In genomic region chr5:175538576-175538975, GRCh38 we compare ENCODE assay signal across 18 cellular contexts.
DNase-seq lines count a peak whose midpoint lies in the region; ATAC-seq and TF ChIP-seq lines count a peak whose summit lies in the region.
"Had no signal": no experiment of that assay in that cellular context is flagged by ENCODE, and none has a peak within 500 bp of the region (broad histone marks: within the 10 kb centered on the region; RNA-seq: fewer than 3 reads in every experiment).

No MANE protein-coding gene starts in this region.

- H3K79me2 ChIP-seq in MM.1S (ENCODE audit: low read length): no peaks in the 10 kb centered on the region

- H3K4me1 ChIP-seq in MM.1S (ENCODE audit: low read length): peaks cover 17% of the 10 kb centered on the region
- H3K4me1 ChIP-seq: BE2C, HAP-1 had no signal

- TF ChIP-seq CTCF in MM.1S (IDR thresholded peaks at IDR 0.05; ENCODE audit: low read length): no peak
- no peak for TF ChIP-seq CTCF in mesothelial cell of epicardium (IDR thresholded peaks at IDR 0.05; ENCODE audit: unreplicated experiment)

- no peak for ATAC-seq in stimulated activated naive CD8-positive, alpha-beta T cell treated with anti-CD3 and anti-CD28 coated beads, Interleukin-15, amount 100 ng/mL, for 72 hours
- ATAC-seq in stimulated activated naive CD8-positive, alpha-beta T cell treated with anti-CD3 and anti-CD28 coated beads, Interleukin-15, Interleukin-2, amounts not matched to agents 100 U/mL and 50 U/mL, for 24 hours: no peak
- no peak for ATAC-seq in central memory CD8-positive, alpha-beta T cell (replicated peaks; ENCODE audit: extremely low read depth, poor library complexity, severe bottlenecking)
- ATAC-seq: HepG2 had no signal

- no peak overlapping the region for H2AFZ ChIP-seq in MM.1S (ENCODE audit: low read length)

- no peaks in the 10 kb centered on the region for H3K9me3 ChIP-seq in MM.1S (replicated peaks; ENCODE audit: insufficient read depth, low read length)
- H3K9me3 ChIP-seq: BE2C, HAP-1 had no signal

- H3K36me3 Mint-ChIP-seq in central memory CD8-positive, alpha-beta T cell (ENCODE audit: insufficient read depth): peaks cover 4% of the 10 kb centered on the region
- H3K36me3 Mint-ChIP-seq in activated CD4-positive, alpha-beta memory T cell treated with anti-CD3 and anti-CD28 coated beads for 36 hours: no peaks in the 10 kb centered on the region
- H3K36me3 Mint-ChIP-seq in mesothelial cell of epicardium: no peaks in the 10 kb centered on the region
- H3K36me3 Mint-ChIP-seq: CD4-positive, alpha-beta memory T cell; IgD-negative memory B cell had no signal

- CTCF ChIA-PET in activated CD4-positive, alpha-beta memory T cell treated with anti-CD3 and anti-CD28 coated beads for 36 hours (lab: Charles Lee): interaction anchor here (1.2 to 11.8 kb wide), 5 partner anchors 158 to 191 kb away, joined by 3 to 179 read pairs (median 5); no protein-coding TSS in a partner anchor

- peak overlapping the region; percentile 8; the same call in 1 of the 2 replicates for H3K27ac ChIP-seq in MM.1S (ENCODE audit: low read length)

- no peaks in the 10 kb centered on the region for H4K20me1 ChIP-seq in MM.1S (ENCODE audit: insufficient read depth, low read length)

- DNase-seq in stimulated activated naive CD8-positive, alpha-beta T cell treated with anti-CD3 and anti-CD28 coated beads, Interleukin-15, amount 100 ng/mL, for 72 hours: no peak
- DNase-seq in stimulated activated naive CD8-positive, alpha-beta T cell treated with anti-CD3 and anti-CD28 coated beads, Interleukin-15, Interleukin-2, amounts not matched to agents 100 U/mL and 50 U/mL, for 24 hours: no peak
- DNase-seq in MM.1S (peak; percentile 75), inferior parietal cortex (ENCODE audit: extremely low spot score) (no peak), mesothelial cell of epicardium (ENCODE audit: low spot score in 2 of 2, unreplicated experiment in 2 of 2) (no peak)
- DNase-seq in central memory CD8-positive, alpha-beta T cell (ENCODE audit: low spot score in 2 of 2): no peak
- DNase-seq in activated CD4-positive, alpha-beta memory T cell treated with anti-CD3 and anti-CD28 coated beads for 36 hours: no peak
- DNase-seq: ACHN; BE2C; C1 segment of cervical spinal cord; CD4-positive, alpha-beta memory T cell; DMS153; DMS79; GDM1; GOT3 had no signal

- peak overlapping the region; percentile 43 for H3K4me2 ChIP-seq in MM.1S (ENCODE audit: low read depth, low read length)

- no peaks in the 10 kb centered on the region for H3K27me3 ChIP-seq in MM.1S (replicated peaks; ENCODE audit: insufficient read depth, low read length)

- H3K4me3 ChIP-seq in MM.1S (ENCODE audit: low read length): no peak overlapping the region
- H3K4me3 ChIP-seq: HAP-1 had no signal

- H3K9ac ChIP-seq in MM.1S (ENCODE audit: low read length): no peak overlapping the region

- H3K27ac Mint-ChIP-seq in stimulated activated naive CD8-positive, alpha-beta T cell treated with anti-CD3 and anti-CD28 coated beads, Interleukin-15, amount 100 ng/mL, for 72 hours: peak overlapping the region in 1 of 2 donors; percentile 57
- peak overlapping the region; percentile 5 for H3K27ac Mint-ChIP-seq in central memory CD8-positive, alpha-beta T cell (ENCODE audit: low read depth)
- no peak overlapping the region for H3K27ac Mint-ChIP-seq in activated CD4-positive, alpha-beta memory T cell treated with anti-CD3 and anti-CD28 coated beads for 36 hours
- H3K27ac Mint-ChIP-seq in mesothelial cell of epicardium: no peak overlapping the region

- H3F3A ChIP-seq in MM.1S (ENCODE audit: insufficient read depth, low read length): peaks cover 5% of the 10 kb centered on the region

- no peaks in the 10 kb centered on the region for H3K27me3 Mint-ChIP-seq in stimulated activated naive CD8-positive, alpha-beta T cell treated with anti-CD3 and anti-CD28 coated beads, Interleukin-15, amount 100 ng/mL, for 72 hours
- peaks cover 9% of the 10 kb centered on the region for H3K27me3 Mint-ChIP-seq in central memory CD8-positive, alpha-beta T cell
- H3K27me3 Mint-ChIP-seq in activated CD4-positive, alpha-beta memory T cell treated with anti-CD3 and anti-CD28 coated beads for 36 hours: no peaks in the 10 kb centered on the region
- H3K27me3 Mint-ChIP-seq in mesothelial cell of epicardium (ENCODE audit: low read depth): peaks cover 22% of the 10 kb centered on the region

- peaks cover 73% of the 10 kb centered on the region for H3K4me1 Mint-ChIP-seq in stimulated activated naive CD8-positive, alpha-beta T cell treated with anti-CD3 and anti-CD28 coated beads, Interleukin-15, amount 100 ng/mL, for 72 hours
- peaks cover 23% of the 10 kb centered on the region for H3K4me1 Mint-ChIP-seq in central memory CD8-positive, alpha-beta T cell
- H3K4me1 Mint-ChIP-seq in activated CD4-positive, alpha-beta memory T cell treated with anti-CD3 and anti-CD28 coated beads for 36 hours (ENCODE audit: low read depth): peaks cover 36% of the 10 kb centered on the region
- peaks cover 5% of the 10 kb centered on the region for H3K4me1 Mint-ChIP-seq in mesothelial cell of epicardium

- H3K9me2 ChIP-seq in MM.1S (replicated peaks; ENCODE audit: insufficient read depth, low read length): no peaks in the 10 kb centered on the region

- intact Hi-C loops in activated CD4-positive, alpha-beta memory T cell treated with anti-CD3 and anti-CD28 coated beads for 36 hours (cut with micrococcal nuclease): no loop called here

- POLR2A ChIA-PET in activated CD4-positive, alpha-beta memory T cell treated with anti-CD3 and anti-CD28 coated beads for 36 hours (lab: Charles Lee): no interaction called here

- H3K4me3 Mint-ChIP-seq in stimulated activated naive CD8-positive, alpha-beta T cell treated with anti-CD3 and anti-CD28 coated beads, Interleukin-15, amount 100 ng/mL, for 72 hours: peak overlapping the region; percentile 1 to 12
- H3K4me3 Mint-ChIP-seq in central memory CD8-positive, alpha-beta T cell: no peak overlapping the region
- H3K4me3 Mint-ChIP-seq in activated CD4-positive, alpha-beta memory T cell treated with anti-CD3 and anti-CD28 coated beads for 36 hours: no peak overlapping the region
- H3K4me3 Mint-ChIP-seq in mesothelial cell of epicardium: no peak overlapping the region
- H3K4me3 Mint-ChIP-seq: CD4-positive, alpha-beta memory T cell; IgD-negative memory B cell had no signal

- H3K36me3 ChIP-seq in MM.1S (replicated peaks; ENCODE audit: insufficient read depth, low read length): no peaks in the 10 kb centered on the region
- H3K36me3 ChIP-seq: BE2C, HAP-1 had no signal

- no peaks in the 10 kb centered on the region for H3K9me3 Mint-ChIP-seq in stimulated activated naive CD8-positive, alpha-beta T cell treated with anti-CD3 and anti-CD28 coated beads, Interleukin-15, amount 100 ng/mL, for 72 hours
- H3K9me3 Mint-ChIP-seq in central memory CD8-positive, alpha-beta T cell: no peaks in the 10 kb centered on the region
- H3K9me3 Mint-ChIP-seq in activated CD4-positive, alpha-beta memory T cell treated with anti-CD3 and anti-CD28 coated beads for 36 hours: no peaks in the 10 kb centered on the region
- no peaks in the 10 kb centered on the region for H3K9me3 Mint-ChIP-seq in mesothelial cell of epicardium
- H3K9me3 Mint-ChIP-seq: CD4-positive, alpha-beta memory T cell had no signal

Comparison
In these comparisons a context has a peak if more than half of its experiments do, and no peak if none do; other contexts are left out.
1. H3K4me3 Mint-ChIP-seq: peak in stimulated activated naive CD8-positive, alpha-beta T cell treated with anti-CD3 and anti-CD28 coated beads, Interleukin-15, amount 100 ng/mL, for 72 hours (2 of 2); none in central memory CD8-positive, alpha-beta T cell (single experiment), activated CD4-positive, alpha-beta memory T cell treated with anti-CD3 and anti-CD28 coated beads for 36 hours (single experiment) and mesothelial cell of epicardium (single experiment).